In the genomic region with DNA sequence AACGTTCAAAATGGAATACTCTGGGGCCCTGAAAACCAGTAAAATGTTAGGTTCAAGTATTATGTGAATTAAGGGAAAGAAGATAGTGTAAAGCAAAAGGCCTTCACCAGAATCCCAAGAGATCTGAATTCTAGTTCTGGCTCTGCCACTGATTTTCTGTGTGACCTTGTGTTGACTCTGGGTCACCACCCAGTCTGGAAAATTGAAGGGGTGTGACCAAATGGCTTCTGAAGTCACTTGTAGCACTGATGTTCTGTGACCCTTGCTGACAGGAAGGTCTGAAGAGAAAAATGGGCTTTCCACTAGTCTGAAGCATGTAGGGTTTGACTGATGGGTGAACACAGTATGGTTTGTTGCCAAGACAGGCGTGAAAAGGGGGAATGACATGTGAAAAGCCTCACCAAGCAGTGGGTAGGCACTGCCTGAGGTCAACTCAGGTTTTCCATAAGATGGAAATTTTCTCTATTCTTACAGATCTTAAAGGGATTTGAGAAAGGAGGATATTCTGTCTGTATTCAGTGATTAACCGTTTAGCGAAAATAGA, we compare ENCODE assay signal across 20 cellular contexts.
"Had no signal": no experiment of that assay in that cellular context is flagged by ENCODE, and none has a peak within 500 bp of the region (broad histone marks: within the 10 kb centered on the region; RNA-seq: fewer than 3 reads in every experiment).

No MANE protein-coding gene starts in this region.

- H3K4me3 Mint-ChIP-seq: neural crest cell had no signal

- DNase-seq: activated CD4-positive, alpha-beta T cell treated with anti-CD3 and anti-CD28 coated beads for 4 hours; activated CD8-positive, alpha-beta memory T cell treated with anti-CD3 and anti-CD28 coated beads for 24 hours; activated CD8-positive, alpha-beta memory T cell treated with anti-CD3 and anti-CD28 coated beads, Interleukin-2, amount 50 U/mL, for 48 hours; adrenal gland; effector CD8-positive, alpha-beta T cell; gastrocnemius medialis; heart right ventricle; kidney glomerular epithelial cell; left ventricle myocardium superior; SW 1271; T-helper 2 cell; upper lobe of right lung; WERI-Rb-1 had no signal

- H3K27me3 ChIP-seq: adrenal gland, breast epithelium, gastrocnemius medialis, heart right ventricle, upper lobe of right lung had no signal

- ATAC-seq: activated naive CD4-positive, alpha-beta T cell treated with anti-CD3 and anti-CD28 coated beads, Interleukin-2, amount 50 U/mL, for 72 hours; esophagus mucosa; gastrocnemius medialis; heart right ventricle; left ventricle myocardium superior; upper lobe of right lung had no signal

- FAIRE-seq: astrocyte had no signal

- H3K9me3 Mint-ChIP-seq: activated naive CD4-positive, alpha-beta T cell treated with anti-CD3 and anti-CD28 coated beads, Interleukin-2, amount 50 U/mL, for 72 hours; neural crest cell had no signal

- H3K4me1 ChIP-seq: breast epithelium, upper lobe of right lung had no signal

- H3K9me3 ChIP-seq: adrenal gland, breast epithelium, gastrocnemius medialis, heart right ventricle, thoracic aorta, upper lobe of right lung had no signal

- H3K27ac ChIP-seq: adrenal gland, breast epithelium, skin epidermis, thoracic aorta, upper lobe of right lung, WERI-Rb-1 had no signal

- H3K36me3 ChIP-seq: breast epithelium had no signal

- H3K4me3 ChIP-seq: adrenal gland, breast epithelium, gastrocnemius medialis, heart right ventricle, skin epidermis, thoracic aorta, upper lobe of right lung had no signal
